ENCODE assay signal across 10 cellular contexts in the genomic region with DNA sequence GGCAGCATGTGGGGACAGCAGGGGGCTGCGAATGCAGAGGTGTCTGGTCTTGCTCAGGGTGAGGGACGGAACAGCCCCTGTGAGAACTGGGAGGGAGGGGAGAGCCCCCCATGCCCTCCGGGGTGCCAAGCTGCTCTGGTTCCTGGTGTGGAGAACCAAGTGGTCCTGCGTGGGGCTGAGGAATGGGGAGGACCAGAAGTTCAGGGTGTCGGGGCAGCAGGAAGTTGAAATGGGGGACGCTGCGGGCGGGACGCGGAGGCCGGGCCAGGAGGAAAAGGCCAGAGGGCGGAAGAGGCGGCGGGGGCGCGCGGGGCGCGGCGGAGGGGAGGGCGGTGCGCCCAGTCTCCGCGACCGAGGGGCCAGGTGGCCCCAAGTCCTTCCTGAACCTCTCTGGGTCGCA. TPM values are rescaled to one million over a fixed set of nuclear protein-coding genes. Genes with fewer than 3 reads are reported as not detected.
DNase-seq lines count a peak whose midpoint lies in the region; ATAC-seq and TF ChIP-seq lines count a peak whose summit lies in the region.
"Had no signal": no experiment of that assay in that cellular context is flagged by ENCODE, and none has a peak within 500 bp of the region (broad histone marks: within the 10 kb centered on the region; RNA-seq: fewer than 3 reads in every experiment).

No MANE protein-coding gene starts in this region.

- H3K4me1 Mint-ChIP-seq in naive thymus-derived CD8-positive, alpha-beta T cell, result peaks cover 0 to 12% (median 5%) of the 10 kb centered on the region in 4 donors

- peak overlapping the region in 3 of 10 donors; percentile 17 to 89 (median 24) for H3K27ac Mint-ChIP-seq in naive thymus-derived CD8-positive, alpha-beta T cell

- TF ChIP-seq CTCF in AG04449 (IDR thresholded peaks at IDR 0.05; ENCODE audit: insufficient read depth, low read length, missing control alignments) (no peak), dorsolateral prefrontal cortex (IDR thresholded peaks at IDR 0.05 in 54 of 56, conservative IDR thresholded peaks at IDR 0.05 in 2 of 56; ENCODE audit: low read depth in 1 of 56, partially characterized antibody in 56 of 56) (no peak)

- intact Hi-C loops in dorsolateral prefrontal cortex (cut with DNase I), result loop anchor here (1.0 to 2.0 kb wide), 2 partner anchors 16 to 96 kb away; a partner anchor contains a TSS

- no peaks in the 10 kb centered on the region for H3K27me3 ChIP-seq in dorsolateral prefrontal cortex

- H3K4me3 ChIP-seq in AG04449 (ENCODE audit: low read depth, low read length) (peak overlapping the region; percentile 18), dorsolateral prefrontal cortex (peak overlapping the region; percentile 45 to 76 (median 61))

- no peaks in the 10 kb centered on the region for H3K36me3 Mint-ChIP-seq in naive thymus-derived CD8-positive, alpha-beta T cell

- H3K27me3 Mint-ChIP-seq in naive thymus-derived CD8-positive, alpha-beta T cell, result peaks cover 0 to 15% (median 8%) of the 10 kb centered on the region in 5 donors

- H3K27ac ChIP-seq in dorsolateral prefrontal cortex, result peak overlapping the region in 43 of 59 donors; percentile 7 to 84 (median 65)
- H3K27ac ChIP-seq: neutrophil had no signal

- H3K4me3 Mint-ChIP-seq in naive thymus-derived CD8-positive, alpha-beta T cell, result peak overlapping the region; percentile 68 to 92 (median 80)

- POLR2A ChIA-PET in AG04449 (lab: Yijun Ruan, JAX), result no interaction called here
- POLR2A ChIA-PET in naive thymus-derived CD8-positive, alpha-beta T cell (lab: Charles Lee), result interaction anchor here (0.7 to 3.0 kb wide), 4 partner anchors 13 to 1786 kb away, joined by 3 to 28 read pairs (median 3); a partner anchor contains a TSS

- CTCF ChIA-PET in AG04449 (lab: Yijun Ruan, JAX), result interaction anchor here (1.0 to 19.5 kb wide), 15 partner anchors 8 to 259 kb away, joined by 3 to 217 read pairs (median 5); no protein-coding TSS in a partner anchor

- DNase-seq in AG04449 (ENCODE audit: low read depth, low spot score) (no peak), dorsolateral prefrontal cortex (peak in 1 of 10 donors; percentile 30), DMS53 treated with DMSO at 0.1 percent for 48 hours (lab: John Stamatoyannopoulos, UW; ENCODE audit: unreplicated experiment) (no peak), HCEC 1CT (no peak), KG1 (lab: John Stamatoyannopoulos, UW) (no peak)
- peak in 2 of 10 donors; percentile 16 to 62 for DNase-seq in naive thymus-derived CD8-positive, alpha-beta T cell

- ATAC-seq in HG03280 (IDR thresholded peaks at IDR 0.05; ENCODE audit: unreplicated experiment) (peak; percentile 13), GM18870 (IDR thresholded peaks at IDR 0.05; ENCODE audit: unreplicated experiment) (no peak)
- peak in 1 of 2 donors; percentile 41 for ATAC-seq in naive thymus-derived CD8-positive, alpha-beta T cell

- no peaks in the 10 kb centered on the region for H3K9me3 Mint-ChIP-seq in naive thymus-derived CD8-positive, alpha-beta T cell

RNA-seq across cellular contexts. Expression of a gene that starts 3.6 kb away (rescaled TPM):
- 1 to 10 TPM in 21 of 120 experiments, under 1 TPM in 63, not detected in 36; 0.32 to 1.7 (median 0.67) TPM for total RNA-seq in dorsolateral prefrontal cortex
- not detected for total RNA-seq in naive thymus-derived CD8-positive, alpha-beta T cell
- polyA plus RNA-seq in naive thymus-derived CD8-positive, alpha-beta T cell, result under 1 TPM in 1 of 3 donors, not detected in 2; 0.11 TPM
- total RNA-seq: T-helper 2 cell treated with Interferon-gamma antibody and Interleukin-4, amounts not matched to agents 100 ng/mL and 5 ng/mL, for 36 hours had no signal

RNA-seq across cellular contexts. Expression of a gene that starts 28.1 kb away (rescaled TPM):
- 1 to 10 TPM in 15 of 120 experiments, under 1 TPM in 42, not detected in 63; 0.20 to 4.0 (median 0.66) TPM for total RNA-seq in dorsolateral prefrontal cortex
- total RNA-seq in naive thymus-derived CD8-positive, alpha-beta T cell, result not detected
- not detected for polyA plus RNA-seq in naive thymus-derived CD8-positive, alpha-beta T cell
- total RNA-seq: T-helper 2 cell treated with Interferon-gamma antibody and Interleukin-4, amounts not matched to agents 100 ng/mL and 5 ng/mL, for 36 hours had no signal
